In genomic region chr22:26890870-26891269, GRCh38 we compare ENCODE assay signal across 14 cellular contexts.
DNase-seq lines count a peak whose midpoint lies in the region; ATAC-seq and TF ChIP-seq lines count a peak whose summit lies in the region.
"Had no signal": no experiment of that assay in that cellular context is flagged by ENCODE, and none has a peak within 500 bp of the region (broad histone marks: within the 10 kb centered on the region; RNA-seq: fewer than 3 reads in every experiment).

No MANE protein-coding gene starts in this region.

- no peak overlapping the region for H3K4me2 ChIP-seq in OCI-LY3 (ENCODE audit: low read length)

- TF ChIP-seq CTCF in OCI-LY3 (IDR thresholded peaks at IDR 0.05; ENCODE audit: low read depth, low read length) (0 out of 2 replicates have a peak, but pooled peaks have one; percentile 4), foreskin keratinocyte (conservative IDR thresholded peaks at IDR 0.05) (peak; percentile 49)

- H4K20me1 ChIP-seq in OCI-LY3 (ENCODE audit: insufficient read depth, low read length): no peaks in the 10 kb centered on the region

- H3K36me3 Mint-ChIP-seq in activated naive CD4-positive, alpha-beta T cell treated with anti-CD3 and anti-CD28 coated beads for 36 hours (ENCODE audit: low read depth): peaks cover 2% of the 10 kb centered on the region
- peaks cover 3 to 17% (median 9%) of the 10 kb centered on the region in 3 donors for H3K36me3 Mint-ChIP-seq in CD8-positive, alpha-beta memory T cell
- no peaks in the 10 kb centered on the region for H3K36me3 Mint-ChIP-seq in activated CD4-positive, alpha-beta memory T cell treated with anti-CD3 and anti-CD28 coated beads for 36 hours
- H3K36me3 Mint-ChIP-seq: IgD-negative memory B cell had no signal

- H3K27me3 ChIP-seq in OCI-LY3 (ENCODE audit: low read depth, low read length) (peaks cover 21% of the 10 kb centered on the region), foreskin keratinocyte (peaks cover 31% of the 10 kb centered on the region)
- H3K27me3 ChIP-seq in CD8-positive, alpha-beta memory T cell (ENCODE audit: insufficient read depth, low read length, poor library complexity, severe bottlenecking): no peaks in the 10 kb centered on the region

- H3K9me3 Mint-ChIP-seq in activated naive CD4-positive, alpha-beta T cell treated with anti-CD3 and anti-CD28 coated beads for 36 hours: no peaks in the 10 kb centered on the region
- H3K9me3 Mint-ChIP-seq in CD8-positive, alpha-beta memory T cell: peaks cover 0 to 2% (median 0%) of the 10 kb centered on the region in 5 donors
- H3K9me3 Mint-ChIP-seq in activated CD4-positive, alpha-beta memory T cell treated with anti-CD3 and anti-CD28 coated beads for 36 hours: no peaks in the 10 kb centered on the region
- H3K9me3 Mint-ChIP-seq: IgD-negative memory B cell had no signal

- peaks cover 6% of the 10 kb centered on the region for H3K27me3 Mint-ChIP-seq in activated naive CD4-positive, alpha-beta T cell treated with anti-CD3 and anti-CD28 coated beads for 36 hours (ENCODE audit: low read depth)
- peaks cover 11 to 27% of the 10 kb centered on the region in 2 donors for H3K27me3 Mint-ChIP-seq in CD8-positive, alpha-beta memory T cell
- H3K27me3 Mint-ChIP-seq in activated CD4-positive, alpha-beta memory T cell treated with anti-CD3 and anti-CD28 coated beads for 36 hours: peaks cover 10% of the 10 kb centered on the region

- no peak for ATAC-seq in foreskin keratinocyte
- ATAC-seq: left colon had no signal

- H3K4me3 ChIP-seq in OCI-LY3 (ENCODE audit: low read length): no peak overlapping the region
- no peak overlapping the region for H3K4me3 ChIP-seq in CD8-positive, alpha-beta memory T cell (ENCODE audit: low read length)
- H3K4me3 ChIP-seq: SK-N-MC had no signal

- H3K4me1 Mint-ChIP-seq in activated naive CD4-positive, alpha-beta T cell treated with anti-CD3 and anti-CD28 coated beads for 36 hours (ENCODE audit: low read depth): peaks cover 7% of the 10 kb centered on the region
- H3K4me1 Mint-ChIP-seq in CD8-positive, alpha-beta memory T cell: no peaks in the 10 kb centered on the region
- peaks cover 7% of the 10 kb centered on the region for H3K4me1 Mint-ChIP-seq in activated CD4-positive, alpha-beta memory T cell treated with anti-CD3 and anti-CD28 coated beads for 36 hours (ENCODE audit: low read depth)
- H3K4me1 Mint-ChIP-seq: IgD-negative memory B cell had no signal

- no peak overlapping the region for H3K4me3 Mint-ChIP-seq in activated naive CD4-positive, alpha-beta T cell treated with anti-CD3 and anti-CD28 coated beads for 36 hours
- no peak overlapping the region for H3K4me3 Mint-ChIP-seq in CD8-positive, alpha-beta memory T cell
- no peak overlapping the region for H3K4me3 Mint-ChIP-seq in activated CD4-positive, alpha-beta memory T cell treated with anti-CD3 and anti-CD28 coated beads for 36 hours
- H3K4me3 Mint-ChIP-seq: IgD-negative memory B cell had no signal

- no peak overlapping the region for H2AFZ ChIP-seq in OCI-LY3 (ENCODE audit: low read depth, low read length)

- no peak overlapping the region for H3K9ac ChIP-seq in OCI-LY3 (ENCODE audit: low read length)

- no peak overlapping the region for H3K27ac ChIP-seq in OCI-LY3 (ENCODE audit: low read length)
- H3K27ac ChIP-seq in foreskin keratinocyte: no peak overlapping the region
- no peak overlapping the region for H3K27ac ChIP-seq in CD8-positive, alpha-beta memory T cell (ENCODE audit: low read depth, low read length)
- H3K27ac ChIP-seq: SK-N-MC had no signal

- no peaks in the 10 kb centered on the region for H3K36me3 ChIP-seq in OCI-LY3 (replicated peaks; ENCODE audit: low read depth, low read length)
- H3K36me3 ChIP-seq in CD8-positive, alpha-beta memory T cell (ENCODE audit: insufficient read depth, low read length): no peaks in the 10 kb centered on the region

- peak; percentile 11 for DNase-seq in activated naive CD4-positive, alpha-beta T cell treated with anti-CD3 and anti-CD28 coated beads for 36 hours
- DNase-seq in activated naive CD4-positive, alpha-beta T cell treated with anti-CD3 and anti-CD28 coated beads, Interleukin-2, amount 50 U/mL, for 16 hours: no peak
- no peak for DNase-seq in foreskin keratinocyte
- DNase-seq in iPS-NIHi11 (ENCODE audit: low spot score): no peak
- no peak for DNase-seq in hypothalamus (lab: John Stamatoyannopoulos, UW)
- no peak for DNase-seq in CD8-positive, alpha-beta memory T cell
- no peak for DNase-seq in activated CD4-positive, alpha-beta memory T cell treated with anti-CD3 and anti-CD28 coated beads for 36 hours
- DNase-seq: activated naive CD4-positive, alpha-beta T cell; AML-193; left colon; NCI-H1105 treated with DMSO at 0.1 percent for 48 hours had no signal

- H3K27ac Mint-ChIP-seq in activated naive CD4-positive, alpha-beta T cell treated with anti-CD3 and anti-CD28 coated beads for 36 hours: no peak overlapping the region
- H3K27ac Mint-ChIP-seq in CD8-positive, alpha-beta memory T cell: no peak overlapping the region
- no peak overlapping the region for H3K27ac Mint-ChIP-seq in activated CD4-positive, alpha-beta memory T cell treated with anti-CD3 and anti-CD28 coated beads for 36 hours
- H3K27ac Mint-ChIP-seq: IgD-negative memory B cell had no signal

- POLR2A ChIA-PET in CD8-positive, alpha-beta memory T cell (lab: Charles Lee): no interaction called here
- POLR2A ChIA-PET in activated CD4-positive, alpha-beta memory T cell treated with anti-CD3 and anti-CD28 coated beads for 36 hours (lab: Charles Lee): no interaction called here

- intact Hi-C loops in activated naive CD4-positive, alpha-beta T cell treated with anti-CD3 and anti-CD28 coated beads for 36 hours (cut with micrococcal nuclease): no loop called here
- intact Hi-C loops in activated CD4-positive, alpha-beta memory T cell treated with anti-CD3 and anti-CD28 coated beads for 36 hours (cut with micrococcal nuclease): no loop called here

- no peaks in the 10 kb centered on the region for H3K79me2 ChIP-seq in OCI-LY3 (ENCODE audit: low read length)

- H3K4me1 ChIP-seq in OCI-LY3 (ENCODE audit: low read length) (no peaks in the 10 kb centered on the region), foreskin keratinocyte (peaks cover 4% of the 10 kb centered on the region)
- H3K4me1 ChIP-seq in CD8-positive, alpha-beta memory T cell (ENCODE audit: insufficient read depth, low read length): no peaks in the 10 kb centered on the region

- H3K9me3 ChIP-seq in OCI-LY3 (ENCODE audit: insufficient read depth, low read length): no peaks in the 10 kb centered on the region
- H3K9me3 ChIP-seq in CD8-positive, alpha-beta memory T cell (ENCODE audit: low read length): no peaks in the 10 kb centered on the region

- CTCF ChIA-PET in activated naive CD4-positive, alpha-beta T cell treated with anti-CD3 and anti-CD28 coated beads for 36 hours (lab: Charles Lee): no interaction called here
- CTCF ChIA-PET in CD8-positive, alpha-beta memory T cell (lab: Charles Lee): no interaction called here
- CTCF ChIA-PET in activated CD4-positive, alpha-beta memory T cell treated with anti-CD3 and anti-CD28 coated beads for 36 hours (lab: Charles Lee): no interaction called here
